22 cellular contexts compared by ENCODE assay signal in the genomic region with DNA sequence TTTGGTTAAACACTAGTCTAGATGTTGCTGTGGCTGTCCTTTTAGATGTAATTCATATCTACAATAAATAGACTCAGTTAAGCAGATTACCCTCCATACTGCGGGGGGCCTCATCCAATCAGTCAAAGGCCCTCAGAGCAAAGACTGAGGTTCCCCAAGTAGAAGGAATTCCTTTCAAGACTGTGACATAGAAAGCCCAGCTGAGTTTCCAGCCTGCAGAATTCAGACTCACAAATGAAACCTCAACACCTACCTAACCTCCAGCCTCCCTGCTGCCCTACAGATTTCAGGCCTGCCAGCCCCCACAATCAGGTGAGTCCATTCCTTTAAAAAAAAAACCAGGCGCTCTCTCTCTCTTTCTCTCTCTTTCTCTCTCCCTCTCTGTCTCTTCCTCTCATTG.
"Had no signal": no experiment of that assay in that cellular context is flagged by ENCODE, and none has a peak within 500 bp of the region (broad histone marks: within the 10 kb centered on the region; RNA-seq: fewer than 3 reads in every experiment).

No MANE protein-coding gene starts in this region.

- H3K4me1 Mint-ChIP-seq: IgD-negative memory B cell had no signal

- H3K36me3 ChIP-seq: SJSA1 had no signal

- H3K4me1 ChIP-seq: SJSA1 had no signal

- DNase-seq: Kasumi-1, NCI-H1092 treated with DMSO at 0.1 percent for 48 hours, NCI-H1436, NCI-H187, NCI-H2029, NCI-H2081 treated with DMSO at 0.1 percent for 48 hours, NCI-H2171, NCI-H226, NCI-H446, NCI-H510A, NCI-H524 treated with DMSO at 0.1 percent for 48 hours, NCI-H69, NCI-H774, Right ventricle myocardium superior, RPMI8226, SIG-M5 had no signal

- ATAC-seq: K562 had no signal

- H3K9me3 ChIP-seq: SJSA1 had no signal

- H3K4me3 ChIP-seq: K562, SJSA1, SK-N-MC had no signal

- H3K27ac Mint-ChIP-seq: IgD-negative memory B cell had no signal

- H3K4me3 Mint-ChIP-seq: IgD-negative memory B cell had no signal

- H3K36me3 Mint-ChIP-seq: IgD-negative memory B cell had no signal

- H3K27ac ChIP-seq: HL-60, KMS-11, SJSA1, SK-N-MC had no signal

- H3K9ac ChIP-seq: KMS-11 had no signal

- H3K9me3 Mint-ChIP-seq: IgD-negative memory B cell had no signal
